In genomic region chr12:115222220-115222619, GRCh38 we compare ENCODE assay signal across 34 cellular contexts.
"Had no signal": no experiment of that assay in that cellular context is flagged by ENCODE, and none has a peak within 500 bp of the region (broad histone marks: within the 10 kb centered on the region; RNA-seq: fewer than 3 reads in every experiment).

No MANE protein-coding gene starts in this region.

- H3K36me3 Mint-ChIP-seq: activated naive CD8-positive, alpha-beta T cell treated with anti-CD3 and anti-CD28 coated beads, Interleukin-2, amount 10 ng/mL, durations not matched to agents 7 days and 5 days had no signal

- H3K4me3 ChIP-seq: adrenal gland, body of pancreas, breast epithelium, PC-9 had no signal

- H3K27ac Mint-ChIP-seq: activated CD8-positive, alpha-beta T cell treated with anti-CD3 and anti-CD28 coated beads for 36 hours; activated naive CD8-positive, alpha-beta T cell treated with anti-CD3 and anti-CD28 coated beads, Interleukin-2, amount 10 ng/mL, durations not matched to agents 7 days and 5 days; activated T-cell treated with anti-CD3 and anti-CD28 coated beads, Interleukin-2, amount 50 U/mL, for 72 hours; activated T-helper 17 cell treated with anti-CD3 and anti-CD28 coated beads, Interleukin-2, amount 50 U/mL, for 72 hours had no signal

- H3K36me3 ChIP-seq: adrenal gland, breast epithelium, WERI-Rb-1 had no signal

- FAIRE-seq: astrocyte, RCC 7860 had no signal

- H3K4me2 ChIP-seq: KMS-11 had no signal

- H3K27me3 ChIP-seq: adrenal gland, body of pancreas, breast epithelium had no signal

- ATAC-seq: activated CD8-positive, alpha-beta T cell treated with anti-CD3 and anti-CD28 coated beads for 36 hours; activated T-cell treated with anti-CD3 and anti-CD28 coated beads, Interleukin-2, amount 50 U/mL, for 72 hours; activated T-helper 17 cell treated with anti-CD3 and anti-CD28 coated beads, Interleukin-2, amount 50 U/mL, for 72 hours; body of pancreas; Right ventricle myocardium inferior had no signal

- H3K9me3 Mint-ChIP-seq: activated CD8-positive, alpha-beta T cell treated with anti-CD3 and anti-CD28 coated beads for 36 hours had no signal

- H3K4me1 ChIP-seq: adrenal gland, body of pancreas, breast epithelium had no signal

- H3K4me1 Mint-ChIP-seq: activated naive CD8-positive, alpha-beta T cell treated with anti-CD3 and anti-CD28 coated beads, Interleukin-2, amount 10 ng/mL, durations not matched to agents 7 days and 5 days; activated T-helper 17 cell treated with anti-CD3 and anti-CD28 coated beads, Interleukin-2, amount 50 U/mL, for 72 hours had no signal

- H3K4me3 Mint-ChIP-seq: activated CD8-positive, alpha-beta T cell treated with anti-CD3 and anti-CD28 coated beads for 36 hours; activated naive CD8-positive, alpha-beta T cell treated with anti-CD3 and anti-CD28 coated beads, Interleukin-2, amount 10 ng/mL, durations not matched to agents 7 days and 5 days; activated T-cell treated with anti-CD3 and anti-CD28 coated beads, Interleukin-2, amount 50 U/mL, for 72 hours; activated T-helper 17 cell treated with anti-CD3 and anti-CD28 coated beads, Interleukin-2, amount 50 U/mL, for 72 hours had no signal

- DNase-seq: activated CD4-positive, alpha-beta T cell treated with anti-CD3 and anti-CD28 coated beads for 1 hour; activated CD4-positive, alpha-beta T cell treated with anti-CD3 and anti-CD28 coated beads for 48 hours; activated CD4-positive, alpha-beta T cell treated with anti-CD3 and anti-CD28 coated beads, Interleukin-2, amount 50 U/mL, for 4 hours; activated CD4-positive, CD25-positive, alpha-beta regulatory T cell; activated CD8-positive, alpha-beta T cell treated with anti-CD3 and anti-CD28 coated beads for 36 hours; activated effector memory CD4-positive, alpha-beta T cell treated with anti-CD3 and anti-CD28 coated beads, Interleukin-2, amount 50 U/mL, for 16 hours; activated naive CD4-positive, alpha-beta T cell; activated naive CD4-positive, alpha-beta T cell treated with anti-CD3 and anti-CD28 coated beads, Interleukin-2, amount 50 U/mL, for 16 hours; activated naive CD8-positive, alpha-beta T cell treated with anti-CD3 and anti-CD28 coated beads, Interleukin-2, amount 10 ng/mL, durations not matched to agents 7 days and 5 days; activated T-cell treated with anti-CD3 and anti-CD28 coated beads, Interleukin-2, amount 50 U/mL, for 1 hour; activated T-cell treated with anti-CD3 and anti-CD28 coated beads, Interleukin-2, amount 50 U/mL, for 72 hours; adrenal gland; body of pancreas; NCI-H1092 treated with DMSO at 0.1 percent for 48 hours; NCI-H1417; NCI-H187 treated with DMSO at 0.1 percent for 48 hours; NCI-H2081; NCI-H226; NCI-H446 treated with DMSO at 0.1 percent for 48 hours; NCI-H524; NCI-H69; NK-92 treated with Interleukin-12 subunit alpha and Interleukin-12 subunit beta, amount 100 ng/mL, for 24 hours; PC-9; SIG-M5; SW 1271; T1000; WERI-Rb-1 had no signal

- H3K27ac ChIP-seq: adrenal gland, body of pancreas, breast epithelium, KMS-11, RWPE1, WERI-Rb-1 had no signal

- H3K27me3 Mint-ChIP-seq: activated CD8-positive, alpha-beta T cell treated with anti-CD3 and anti-CD28 coated beads for 36 hours; activated naive CD8-positive, alpha-beta T cell treated with anti-CD3 and anti-CD28 coated beads, Interleukin-2, amount 10 ng/mL, durations not matched to agents 7 days and 5 days; activated T-helper 17 cell treated with anti-CD3 and anti-CD28 coated beads, Interleukin-2, amount 50 U/mL, for 72 hours had no signal

- H2AFZ ChIP-seq: PC-9 had no signal

- H3K9me3 ChIP-seq: adrenal gland, body of pancreas, breast epithelium had no signal

- H3K9ac ChIP-seq: KMS-11 had no signal
